9 cellular contexts compared by ENCODE assay signal in the genomic region with DNA sequence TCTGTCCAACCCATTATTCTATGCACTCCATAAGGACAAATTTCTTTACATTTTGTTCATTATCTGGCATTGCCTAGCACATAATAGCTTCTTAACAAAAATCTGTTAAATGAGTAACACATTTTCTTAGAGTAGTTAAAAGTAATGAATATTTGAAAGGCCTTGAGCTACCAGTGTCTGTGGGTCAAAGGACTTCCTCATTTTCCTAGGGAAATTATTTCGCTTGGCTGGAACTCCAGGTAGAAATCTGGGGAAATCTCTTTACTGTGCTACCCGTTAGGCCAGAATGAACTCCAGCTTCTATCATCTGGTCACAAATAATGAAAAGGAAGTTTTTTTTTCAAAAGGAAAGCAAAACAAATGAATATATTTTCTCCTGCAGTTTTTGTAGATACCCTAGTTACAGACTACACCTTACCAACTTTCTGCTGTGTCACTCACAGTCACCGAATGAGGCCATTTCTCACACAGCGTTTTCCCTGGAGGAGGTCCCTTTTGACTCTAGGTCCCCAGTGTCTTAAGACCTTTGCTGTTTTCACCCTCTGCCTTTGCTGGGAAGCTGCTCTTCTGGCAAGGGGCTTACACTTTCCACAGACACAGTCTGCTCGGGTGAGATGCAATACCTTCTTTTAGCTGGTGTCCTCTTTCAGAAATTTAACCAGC. TPM values are rescaled to one million over a fixed set of nuclear protein-coding genes. Genes with fewer than 3 reads are reported as not detected.
DNase-seq lines count a peak whose midpoint lies in the region; ATAC-seq, FAIRE-seq and TF ChIP-seq lines count a peak whose summit lies in the region.
"Had no signal": no experiment of that assay in that cellular context is flagged by ENCODE, and none has a peak within 500 bp of the region (broad histone marks: within the 10 kb centered on the region; RNA-seq: fewer than 3 reads in every experiment).

No MANE protein-coding gene starts in this region.

- H3K4me1 ChIP-seq in GM12878 (ENCODE audit: control insufficient read depth, insufficient read depth, low read length): peaks cover 10% of the 10 kb centered on the region; the same call in 1 of the 2 replicates
- H3K4me1 ChIP-seq in ovary (ENCODE audit: insufficient read depth): peaks cover 5% of the 10 kb centered on the region

- SMC1A ChIA-PET in GM12878 (lab: Charles Lee; ENCODE audit: uncharacterized antibody, unreplicated experiment): interaction anchor here (0.8 to 5.8 kb wide), 14 partner anchors 8 to 110 kb away, joined by 3 to 58 read pairs (median 4); partner anchors contain the start of genes HEPACAM2, SAMD9 and VPS50

- no peak for FAIRE-seq in GM12878 (lab: Jason Lieb, UNC)

- peak overlapping the region; percentile 20; the same call in 1 of the 2 replicates for H2AFZ ChIP-seq in GM12878 (ENCODE audit: control insufficient read depth, low read depth, low read length)

- H3K9ac ChIP-seq in GM12878 (ENCODE audit: control insufficient read depth, insufficient read depth, low read length): peak overlapping the region; percentile 63

- H3K9me3 ChIP-seq in GM12878 (replicated peaks; ENCODE audit: control insufficient read depth, insufficient read depth, low read length) (no peaks in the 10 kb centered on the region; the same call in 2 of the 3 replicates), ovary (no peaks in the 10 kb centered on the region)

- 0% methylated on average over 5 of the region's 5 CpGs for WGBS in GM12878 (ENCODE audit: insufficient coverage, insufficient replicate concordance, low lambda C conversion rate, missing lambda C conversion rate)
- 30 to 35% (median 32%) methylated on average over 5 of the region's 5 CpGs for WGBS in ovary, 3 donors

- H4K20me1 ChIP-seq in GM12878 (ENCODE audit: control insufficient read depth, insufficient read depth): no peaks in the 10 kb centered on the region

- no peaks in the 10 kb centered on the region for H3K9me3 Mint-ChIP-seq in activated CD4-positive, alpha-beta T cell treated with anti-CD3 and anti-CD28 coated beads for 36 hours (ENCODE audit: low read depth)
- H3K9me3 Mint-ChIP-seq: nephron had no signal

- peak overlapping the region; percentile 72 for H3K4me2 ChIP-seq in GM12878 (ENCODE audit: control insufficient read depth, insufficient read depth)

- intact Hi-C loops in activated CD4-positive, alpha-beta T cell treated with anti-CD3 and anti-CD28 coated beads for 36 hours (cut with DNase I, micrococcal nuclease): loop anchor here (1.0 kb wide), 2 partner anchors 28 to 29 kb away; partner anchors contain the start of gene SAMD9 (in 1 of the 2)
- intact Hi-C loops in GM12878 (cut with micrococcal nuclease; ENCODE audit: unreplicated experiment) (loop anchor here (2.0 kb wide), 2 partner anchors 28 to 86 kb away; partner anchors contain the start of gene VPS50), ovary (cut with DNase I) (no loop called here)

- RAD21 ChIA-PET in GM12878 (lab: Charles Lee; ENCODE audit: unreplicated experiment): interaction anchor here (0.6 to 4.7 kb wide), 5 partner anchors 19 to 661 kb away, joined by 3 to 35 read pairs (median 5); partner anchors contain the start of genes SAMD9 and VPS50

- peak; percentile 34 for DNase-seq in activated CD4-positive, alpha-beta T cell treated with anti-CD3 and anti-CD28 coated beads for 36 hours
- no peak for DNase-seq in activated CD4-positive, alpha-beta T cell treated with anti-CD3 and anti-CD28 coated beads for 1 hour
- DNase-seq in GM12878 (ENCODE audit: low read depth, low spot score) (no peak), ovary (no peak), GDM1 (lab: John Stamatoyannopoulos, UW) (no peak), NCI-H345 treated with DMSO at 0.1 percent for 48 hours (lab: John Stamatoyannopoulos, UW; ENCODE audit: unreplicated experiment) (no peak), RKO (ENCODE audit: low spot score) (no peak)

- ATAC-seq in activated CD4-positive, alpha-beta T cell treated with anti-CD3 and anti-CD28 coated beads for 36 hours: peak; percentile 50
- ATAC-seq in HG03378 (IDR thresholded peaks at IDR 0.05; ENCODE audit: unreplicated experiment) (peak; percentile 24), GM12878 (peak; percentile 68)

- no TSS peak for BruUV-seq in GM12878 (replicated peaks; lab: Mats Ljungman, UMichigan)

- TF ChIP-seq CTCF in GM12878 (IDR thresholded peaks at IDR 0.05 in 2 of 3, conservative IDR thresholded peaks at IDR 0.05 in 1 of 3; ENCODE audit: control insufficient read depth in 2 of 3, extremely low read depth in 1 of 3, insufficient read depth in 1 of 3, low read depth in 3 of 3, low read length in 3 of 3): no peak
- TF ChIP-seq CTCF in ovary (IDR thresholded peaks at IDR 0.05): no peak

- H3K27me3 ChIP-seq in GM12878 (replicated peaks in 1 of 2; ENCODE audit: control insufficient read depth in 2 of 2, insufficient read depth in 2 of 2, low read length in 1 of 2) (no peaks in the 10 kb centered on the region), ovary (no peaks in the 10 kb centered on the region)

- POLR2A ChIA-PET in activated CD4-positive, alpha-beta T cell treated with anti-CD3 and anti-CD28 coated beads for 36 hours (lab: Charles Lee): no interaction called here
- POLR2A ChIA-PET in GM12878 (lab: Charles Lee): interaction anchor here (1.3 to 4.2 kb wide), 2 partner anchors 20 to 29 kb away, joined by 6 to 33 read pairs; partner anchors contain the start of gene SAMD9

- TF ChIP-seq POLR2A in GM12878 (IDR thresholded peaks at IDR 0.05; ENCODE audit: low read depth, low read length) (no peak), ovary (IDR thresholded peaks at IDR 0.05) (no peak)

- H3K27ac ChIP-seq in GM12878 (ENCODE audit: control insufficient read depth, insufficient read depth) (peak overlapping the region; percentile 84), ovary (peak overlapping the region in 1 of 2 donors; percentile 26)

- H3K4me1 Mint-ChIP-seq in activated CD4-positive, alpha-beta T cell treated with anti-CD3 and anti-CD28 coated beads for 36 hours: peaks cover 26% of the 10 kb centered on the region
- H3K4me1 Mint-ChIP-seq: nephron had no signal

- peak overlapping the region; percentile 88 for H3K27ac Mint-ChIP-seq in activated CD4-positive, alpha-beta T cell treated with anti-CD3 and anti-CD28 coated beads for 36 hours

- peak overlapping the region; percentile 91 for H3K4me3 ChIP-seq in GM12878
- H3K4me3 ChIP-seq in ovary: peak overlapping the region; percentile 34

- no peak for TF ChIP-seq RAD21 in GM12878 (IDR thresholded peaks at IDR 0.05; ENCODE audit: insufficient read depth, low read depth, low read length)

- in situ Hi-C loops in GM12878 (cut with MboI): no loop called here

- TF ChIP-seq EP300 in GM12878 (IDR thresholded peaks at IDR 0.05; ENCODE audit: borderline replicate concordance in 1 of 2, control insufficient read depth in 1 of 2, low read depth in 2 of 2, low read length in 2 of 2) (no peak), ovary (IDR thresholded peaks at IDR 0.05) (no peak)

- peaks cover 25% of the 10 kb centered on the region for H3K36me3 Mint-ChIP-seq in activated CD4-positive, alpha-beta T cell treated with anti-CD3 and anti-CD28 coated beads for 36 hours (ENCODE audit: low read depth)

- peaks cover 0 to 29% of the 10 kb centered on the region in 2 experiments; a peak in 3 of 4 replicates for H3K36me3 ChIP-seq in GM12878 (ENCODE audit: control insufficient read depth in 2 of 2, insufficient read depth in 2 of 2, low read length in 1 of 2)
- no peaks in the 10 kb centered on the region for H3K36me3 ChIP-seq in ovary

- peaks cover 32% of the 10 kb centered on the region for H3K79me2 ChIP-seq in GM12878 (ENCODE audit: control insufficient read depth, insufficient read depth, low read length)

- no peaks in the 10 kb centered on the region for H3K27me3 Mint-ChIP-seq in activated CD4-positive, alpha-beta T cell treated with anti-CD3 and anti-CD28 coated beads for 36 hours

- CTCF ChIA-PET in activated CD4-positive, alpha-beta T cell treated with anti-CD3 and anti-CD28 coated beads for 36 hours (lab: Charles Lee): interaction anchor here (1.2 kb wide), 1 partner anchor 86 kb away, joined by 3 read pairs; the partner anchor contains the start of gene VPS50
- CTCF ChIA-PET in GM12878 (lab: Yijun Ruan, JAX): interaction anchor here (0.7 to 3.7 kb wide), 11 partner anchors 10 to 700 kb away, joined by 3 to 19 read pairs (median 4); partner anchors contain the start of genes GATAD1 and SAMD9

- H3K4me3 Mint-ChIP-seq in activated CD4-positive, alpha-beta T cell treated with anti-CD3 and anti-CD28 coated beads for 36 hours: peak overlapping the region; percentile 76

RNA-seq across cellular contexts. Expression of gene SAMD9L, which starts 1.6 kb away (rescaled TPM):
- 10 to 100 TPM; 19.6 to 27.8 TPM for total RNA-seq in activated CD4-positive, alpha-beta T cell treated with anti-CD3 and anti-CD28 coated beads for 36 hours
- 91.6 and 94.2 TPM in 2 replicates for total RNA-seq in GM12878 (2013; cell fraction: nucleolus; rRNA removed)
- total RNA-seq in GM12878 (2014; rRNA removed) (28.2 and 38.1 TPM in 2 replicates), GM12878 (2014; rRNA removed; fragmentation: Illumina TruSeq; extraction: Trizol) (45.4 and 51.8 TPM in 2 replicates), GM12878 (2021) (29.9 and 34.7 TPM in 2 replicates), ovary (10 to 100 TPM in 2 of 7 donors, 1 to 10 TPM in 5; 6.7 to 12.5 (median 8.7) TPM)
- 38.8 TPM for polyA plus RNA-seq in GM12878 (2011; ENCODE audit: low read depth)
- polyA plus RNA-seq in GM12878 (2011; rRNA removed) (51.3 and 87.8 TPM in 2 replicates), GM12878 (2014; fragmentation: Illumina TruSeq; extraction: Trizol) (38.4 and 51.0 TPM in 2 replicates), GM12878 (2014; fragmentation: Nextera tagmentation; extraction: Ambion mirVana) (10 to 100 TPM; 22.3 to 29.2 TPM), GM12878 (2014; rRNA removed) (24.1 and 26.9 TPM in 2 replicates), GM12878 (2016; fragmentation: Nextera tagmentation; extraction: Ambion mirVana) (10 to 100 TPM; 28.6 to 30.4 TPM), ovary (10 to 100 TPM in 1 of 2 donors, 1 to 10 TPM in 1; 4.2 to 18.5 TPM)
- 14.0 and 15.7 TPM in 2 replicates for polyA plus RNA-seq in GM12878 (2011; cell fraction: cytosol; rRNA removed)
- 76.7 and 81.6 TPM in 2 replicates for polyA plus RNA-seq in GM12878 (2011; cell fraction: nucleus; rRNA removed)
- 17.4 and 23.4 TPM in 2 replicates for polyA plus RNA-seq in GM12878 (2012)
- 33.7 and 42.6 TPM in 2 replicates for polyA minus RNA-seq in GM12878 (2011; rRNA and poly(A)+ RNA removed)
- polyA minus RNA-seq in GM12878 (2011; cell fraction: cytosol; rRNA and poly(A)+ RNA removed): 15.8 and 16.7 TPM in 2 replicates
- 33.4 and 38.1 TPM in 2 replicates for polyA minus RNA-seq in GM12878 (2011; cell fraction: nucleus; rRNA and poly(A)+ RNA removed)

RNA-seq across cellular contexts. Expression of gene SAMD9, which starts 28.8 kb away (rescaled TPM):
- total RNA-seq in activated CD4-positive, alpha-beta T cell treated with anti-CD3 and anti-CD28 coated beads for 36 hours: 10 to 100 TPM; 10.2 to 10.7 TPM
- 53.2 and 60.6 TPM in 2 replicates for total RNA-seq in GM12878 (2013; cell fraction: nucleolus; rRNA removed)
- total RNA-seq in GM12878 (2014; rRNA removed): 18.9 and 23.3 TPM in 2 replicates
- total RNA-seq in GM12878 (2014; rRNA removed; fragmentation: Illumina TruSeq; extraction: Trizol): 32.5 and 34.1 TPM in 2 replicates
- total RNA-seq in GM12878 (2021): 18.1 and 19.2 TPM in 2 replicates
- 5.5 TPM for polyA plus RNA-seq in GM12878 (2011; ENCODE audit: low read depth)
- polyA plus RNA-seq in GM12878 (2011; rRNA removed): 37.1 and 76.8 TPM in 2 replicates
- polyA plus RNA-seq in GM12878 (2011; cell fraction: cytosol; rRNA removed): 8.1 and 8.3 TPM in 2 replicates
- 46.8 and 64.7 TPM in 2 replicates for polyA plus RNA-seq in GM12878 (2011; cell fraction: nucleus; rRNA removed)
- 9.5 and 9.6 TPM in 2 replicates for polyA plus RNA-seq in GM12878 (2012)
- polyA plus RNA-seq in GM12878 (2014; fragmentation: Illumina TruSeq; extraction: Trizol): 23.8 and 32.5 TPM in 2 replicates
- polyA plus RNA-seq in GM12878 (2014; fragmentation: Nextera tagmentation; extraction: Ambion mirVana): 1 to 10 TPM; 6.4 to 8.3 TPM
- 8.4 and 10.8 TPM in 2 replicates for polyA plus RNA-seq in GM12878 (2014; rRNA removed)
- polyA plus RNA-seq in GM12878 (2016; fragmentation: Nextera tagmentation; extraction: Ambion mirVana): 10 to 100 TPM in 1 of 2 experiments, 1 to 10 TPM in 1; 9.6 to 12.1 TPM
- polyA minus RNA-seq in GM12878 (2011; rRNA and poly(A)+ RNA removed): 32.8 and 52.6 TPM in 2 replicates
- polyA minus RNA-seq in GM12878 (2011; cell fraction: cytosol; rRNA and poly(A)+ RNA removed): 19.2 and 22.1 TPM in 2 replicates
- 41.2 and 42.6 TPM in 2 replicates for polyA minus RNA-seq in GM12878 (2011; cell fraction: nucleus; rRNA and poly(A)+ RNA removed)
- 10 to 100 TPM in 3 of 7 donors, 1 to 10 TPM in 4; 6.8 to 10.3 (median 9.1) TPM for total RNA-seq in ovary
- polyA plus RNA-seq in ovary: 1 to 10 TPM; 3.3 to 7.4 TPM

Comparison
In these comparisons a context has a peak if more than half of its experiments do, and no peak if none do; other contexts are left out.
1. intact Hi-C loops: an anchor here in activated CD4-positive, alpha-beta T cell treated with anti-CD3 and anti-CD28 coated beads for 36 hours (1.0 kb wide) and GM12878 (2.0 kb wide); none called in ovary.